ENCODE assay signal across 1 cellular context in the genomic region with DNA sequence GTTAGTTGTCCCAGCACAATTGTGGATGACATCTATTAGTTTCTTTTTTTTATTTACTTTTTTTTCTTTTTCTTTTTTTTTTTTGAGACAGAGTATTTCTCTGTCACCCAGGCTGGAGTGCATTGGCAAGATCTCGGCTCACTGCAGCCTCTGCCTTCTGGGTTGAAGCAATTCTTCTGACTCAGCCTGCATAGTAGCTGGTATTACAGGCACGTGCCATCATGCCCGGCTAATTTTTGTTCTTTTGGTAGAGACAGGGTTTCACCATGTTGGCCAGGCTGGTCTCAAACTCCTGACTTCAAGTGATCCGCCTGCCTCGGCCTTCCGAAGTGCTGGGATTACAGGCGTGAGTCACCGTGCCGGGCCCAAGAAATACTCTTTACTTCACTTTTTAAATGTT. TPM values are rescaled to one million over a fixed set of nuclear protein-coding genes. Genes with fewer than 3 reads are reported as not detected.
"Had no signal": no experiment of that assay in that cellular context is flagged by ENCODE, and none has a peak within 500 bp of the region (broad histone marks: within the 10 kb centered on the region; RNA-seq: fewer than 3 reads in every experiment).

No MANE protein-coding gene starts in this region.

RNA-seq across cellular contexts. Expression of gene ZNF320, which starts 27.2 kb away (rescaled TPM):
- total RNA-seq: mononuclear cell had no signal
